ENCODE assay signal across 23 cellular contexts in the genomic region with DNA sequence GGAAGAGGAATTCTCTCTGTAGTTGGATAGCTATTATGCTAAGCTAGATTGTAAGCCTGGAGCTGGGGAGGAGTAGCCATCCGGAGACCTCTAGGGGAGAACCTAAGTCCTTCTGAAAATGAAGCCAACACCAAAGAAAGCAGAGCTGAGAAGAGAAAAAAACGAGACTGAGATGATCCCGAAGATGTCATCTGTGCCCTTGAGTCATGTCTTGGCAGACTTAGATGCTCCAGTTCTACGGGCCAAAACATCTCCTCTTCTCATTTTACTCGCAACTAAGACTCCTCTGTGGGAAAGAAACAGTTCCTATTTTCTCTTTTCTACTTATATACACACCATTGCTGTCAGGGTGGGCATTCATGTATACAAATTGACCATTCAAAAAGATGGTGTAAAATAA. TPM values are rescaled to one million over a fixed set of nuclear protein-coding genes. Genes with fewer than 3 reads are reported as not detected.
"Had no signal": no experiment of that assay in that cellular context is flagged by ENCODE, and none has a peak within 500 bp of the region (broad histone marks: within the 10 kb centered on the region; RNA-seq: fewer than 3 reads in every experiment).

No MANE protein-coding gene starts in this region.

- DNase-seq: IMR-90, Karpas-422, KG1, MG63, NCI-H1092 treated with DMSO at 0.1 percent for 48 hours, NCI-H1436, NCI-H187, NCI-H2029, NCI-H2081 treated with DMSO at 0.1 percent for 48 hours, NCI-H2171, NCI-H226, NCI-H446, NCI-H510A, NCI-H524 treated with DMSO at 0.1 percent for 48 hours, NCI-H69, NCI-H774, Right ventricle myocardium superior, RPMI8226, SIG-M5 had no signal

- FAIRE-seq: HepG2, RCC 7860 had no signal

- H3K9me3 ChIP-seq: MG63, SJSA1 had no signal

- H3K36me3 ChIP-seq: MG63, SJSA1 had no signal

- H3K27ac ChIP-seq: SJSA1, SK-N-MC had no signal

- H3K27me3 ChIP-seq: MG63, SJSA1 had no signal

- H3K4me3 ChIP-seq: MG63, SJSA1, SK-N-MC had no signal

RNA-seq across cellular contexts. Expression of gene ADCY2, which starts 34.3 kb away (rescaled TPM):
- total RNA-seq: HepG2, IMR-90 had no signal
- polyA plus RNA-seq: HepG2, IMR-90 had no signal
